Comparison of ENCODE assay signal across 8 cellular contexts in genomic region chr12:16349132-16349463, GRCh38. TPM values are rescaled to one million over a fixed set of nuclear protein-coding genes. Genes with fewer than 3 reads are reported as not detected.
DNase-seq lines count a peak whose midpoint lies in the region; FAIRE-seq lines count a peak whose summit lies in the region.

No MANE protein-coding gene starts in this region.

- H3K27me3 ChIP-seq in trophoblast cell (ENCODE audit: insufficient read depth, low read length), result no peaks in the 10 kb centered on the region

- no peak overlapping the region for H2BK5ac ChIP-seq in trophoblast cell (ENCODE audit: low read depth, low read length, poor library complexity)

- peak; percentile 24 for FAIRE-seq in RCC 7860 (lab: Jason Lieb, UNC)

- WGBS in trophoblast cell (ENCODE audit: extremely low coverage, insufficient coverage, insufficient read length), result no CpG with 5 or more reads among the region's 3 CpGs

- no peak overlapping the region for H2AFZ ChIP-seq in trophoblast cell (ENCODE audit: insufficient read depth, low read length, poor library complexity)

- H3K4me1 ChIP-seq in trophoblast cell (ENCODE audit: control insufficient read depth in 1 of 2, insufficient read depth in 2 of 2, low read length in 2 of 2), result peaks cover 7 to 14% of the 10 kb centered on the region in 2 experiments

- no peak overlapping the region for H2AK5ac ChIP-seq in trophoblast cell (ENCODE audit: low read length)

- H3K36me3 ChIP-seq in trophoblast cell (ENCODE audit: control insufficient read depth in 1 of 2, insufficient read depth in 2 of 2, low read length in 2 of 2), result peaks cover 0 to 2% of the 10 kb centered on the region in 2 experiments

- no peak overlapping the region for H3K23ac ChIP-seq in trophoblast cell (ENCODE audit: low read length)

- no peak overlapping the region for H2BK12ac ChIP-seq in trophoblast cell (ENCODE audit: low read length)

- peak overlapping the region; percentile 6 for H3K9ac ChIP-seq in trophoblast cell (ENCODE audit: low read length)

- H3K4me2 ChIP-seq in trophoblast cell (ENCODE audit: low read length), result peak overlapping the region; percentile 64

- H3K79me2 ChIP-seq in trophoblast cell (ENCODE audit: control insufficient read depth, insufficient read depth, low read length, poor library complexity), result peaks cover 7% of the 10 kb centered on the region

- no peak overlapping the region for H2BK120ac ChIP-seq in trophoblast cell (ENCODE audit: insufficient read depth, low read length, poor library complexity)

- no peak overlapping the region for H4K12ac ChIP-seq in trophoblast cell (ENCODE audit: low read depth, low read length)

- no peak overlapping the region for H4K8ac ChIP-seq in trophoblast cell (ENCODE audit: low read depth, low read length)

- H4K91ac ChIP-seq in trophoblast cell (ENCODE audit: low read depth, low read length), result peak overlapping the region; percentile 4

- no peaks in the 10 kb centered on the region for H3K9me3 ChIP-seq in trophoblast cell (ENCODE audit: insufficient read depth, low read depth, low read length)

- H3K27ac ChIP-seq in trophoblast cell (ENCODE audit: low read depth, low read length), result no peak overlapping the region

- no peak overlapping the region for H3K4me3 ChIP-seq in trophoblast cell (ENCODE audit: low read depth, low read length)

- no peak overlapping the region for H3K14ac ChIP-seq in trophoblast cell (ENCODE audit: low read length)

- H3K4ac ChIP-seq in trophoblast cell (ENCODE audit: low read depth, low read length), result no peak overlapping the region

- H3K79me1 ChIP-seq in trophoblast cell (ENCODE audit: low read length), result peaks cover 13% of the 10 kb centered on the region

- DNase-seq in SKM-1 treated with dmso at 0.1 percent for 144 hours (lab: John Stamatoyannopoulos, UW; ENCODE audit: unreplicated experiment) (peak; percentile 39), SKM-1 (lab: John Stamatoyannopoulos, UW; ENCODE audit: unreplicated experiment) (no peak), RCC 7860 (ENCODE audit: low spot score) (peak; percentile 50), fibroblast of the conjunctiva (ENCODE audit: low read depth) (peak; percentile 93), trophoblast cell (no peak), GM19240 (ENCODE audit: insufficient read length, low spot score) (no peak), T-helper 9 cell (no peak)
- no peak for DNase-seq in activated CD8-positive, alpha-beta memory T cell treated with anti-CD3 and anti-CD28 coated beads for 24 hours

- no peak overlapping the region for H3K18ac ChIP-seq in trophoblast cell (ENCODE audit: low read length)

RNA-seq across cellular contexts. Expression of gene MGST1, which starts 1.7 kb away (rescaled TPM):
- polyA plus RNA-seq in trophoblast cell (2013), result 561 and 590 TPM in 2 replicates

Comparison
In these comparisons a context has a peak if more than half of its experiments do, and no peak if none do; other contexts are left out.
1. DNase-seq: peak in SKM-1 treated with dmso at 0.1 percent for 144 hours (single experiment), RCC 7860 (single experiment) and fibroblast of the conjunctiva (single experiment); none in SKM-1 (single experiment), trophoblast cell (0 of 2), activated CD8-positive, alpha-beta memory T cell treated with anti-CD3 and anti-CD28 coated beads for 24 hours (single experiment), GM19240 (single experiment) and T-helper 9 cell (single experiment).